In the genomic region with DNA sequence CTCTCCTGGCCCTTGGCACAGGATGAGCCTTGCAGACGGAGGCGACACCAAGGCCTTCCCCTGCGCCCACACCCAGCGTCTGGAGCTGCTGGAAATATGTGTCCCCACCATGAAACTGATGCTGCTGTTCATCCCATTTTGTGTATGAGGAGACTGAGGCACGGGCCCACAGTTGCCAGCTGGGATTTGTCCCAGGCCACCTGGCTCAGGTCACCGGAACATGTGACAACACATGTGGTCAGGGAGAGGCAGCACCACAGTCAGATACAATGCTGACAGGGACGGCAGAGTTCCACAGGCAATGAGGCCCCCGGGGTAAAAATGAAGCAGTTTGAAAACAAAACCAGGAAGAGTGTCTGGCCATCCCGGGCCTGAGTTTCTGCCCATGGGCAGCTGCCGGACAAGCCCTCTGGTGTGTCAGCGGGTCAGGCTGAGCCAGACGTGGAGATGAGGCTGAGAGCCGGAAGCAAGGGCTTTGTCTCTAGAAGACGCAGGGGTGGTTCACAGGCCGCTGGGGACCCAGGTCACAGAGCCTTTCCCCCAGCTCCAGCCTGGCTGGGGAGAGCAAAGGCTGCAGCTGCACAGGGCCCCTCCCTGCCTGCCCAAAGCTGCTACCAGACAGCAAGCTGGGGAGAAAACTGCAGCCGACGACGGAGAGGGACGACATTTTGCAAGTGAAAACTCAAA, we compare ENCODE assay signal across 12 cellular contexts.
DNase-seq lines count a peak whose midpoint lies in the region; ATAC-seq and TF ChIP-seq lines count a peak whose summit lies in the region.
"Had no signal": no experiment of that assay in that cellular context is flagged by ENCODE, and none has a peak within 500 bp of the region (broad histone marks: within the 10 kb centered on the region; RNA-seq: fewer than 3 reads in every experiment).

No MANE protein-coding gene starts in this region.

- CTCF ChIA-PET in activated naive CD4-positive, alpha-beta T cell treated with anti-CD3 and anti-CD28 coated beads, Interleukin-2, amount 10 ng/mL, durations not matched to agents 7 days and 5 days (lab: Charles Lee): no interaction called here

- no peaks in the 10 kb centered on the region for H3K36me3 Mint-ChIP-seq in activated naive CD4-positive, alpha-beta T cell treated with anti-CD3 and anti-CD28 coated beads, Interleukin-2, amount 10 ng/mL, durations not matched to agents 7 days and 5 days

- H3K4me1 Mint-ChIP-seq in activated naive CD4-positive, alpha-beta T cell treated with anti-CD3 and anti-CD28 coated beads, Interleukin-2, amount 10 ng/mL, durations not matched to agents 7 days and 5 days: no peaks in the 10 kb centered on the region

- intact Hi-C loops in cardiac septum (cut with DNase I): no loop called here

- TF ChIP-seq CTCF in omental fat pad (IDR thresholded peaks at IDR 0.05): no peak

- H3K27me3 Mint-ChIP-seq in activated naive CD4-positive, alpha-beta T cell treated with anti-CD3 and anti-CD28 coated beads, Interleukin-2, amount 10 ng/mL, durations not matched to agents 7 days and 5 days: peaks cover 4% of the 10 kb centered on the region
- H3K27me3 Mint-ChIP-seq: naive thymus-derived CD4-positive, alpha-beta T cell; stimulated activated naive CD8-positive, alpha-beta T cell treated with anti-CD3 and anti-CD28 coated beads, Interleukin-15, Interleukin-2, amounts not matched to agents 100 ng/mL and 50 ng/mL, for 24 hours had no signal

- no peak for ATAC-seq in omental fat pad (ENCODE audit: low FRiP score)
- no peak for ATAC-seq in HG02763 (IDR thresholded peaks at IDR 0.05; ENCODE audit: unreplicated experiment)
- ATAC-seq: activated CD4-positive, CD25-positive, alpha-beta regulatory T cell treated with anti-CD3 and anti-CD28 coated beads, Interleukin-2, amount 50 U/mL, for 24 hours; naive thymus-derived CD4-positive, alpha-beta T cell had no signal

- no peak overlapping the region for H3K27ac Mint-ChIP-seq in activated naive CD4-positive, alpha-beta T cell treated with anti-CD3 and anti-CD28 coated beads, Interleukin-2, amount 10 ng/mL, durations not matched to agents 7 days and 5 days
- H3K27ac Mint-ChIP-seq: naive thymus-derived CD4-positive, alpha-beta T cell; stimulated activated naive CD8-positive, alpha-beta T cell treated with anti-CD3 and anti-CD28 coated beads, Interleukin-15, Interleukin-2, amounts not matched to agents 100 ng/mL and 50 ng/mL, for 24 hours had no signal

- no peaks in the 10 kb centered on the region for H3K9me3 Mint-ChIP-seq in activated naive CD4-positive, alpha-beta T cell treated with anti-CD3 and anti-CD28 coated beads, Interleukin-2, amount 10 ng/mL, durations not matched to agents 7 days and 5 days

- peak; percentile 13 for DNase-seq in activated naive CD4-positive, alpha-beta T cell treated with anti-CD3 and anti-CD28 coated beads, Interleukin-2, amount 10 ng/mL, durations not matched to agents 7 days and 5 days
- DNase-seq in activated naive CD4-positive, alpha-beta T cell treated with Interleukin-2 at 50 U/mL for 16 hours: no peak
- DNase-seq in cardiac septum (ENCODE audit: low spot score): peak; percentile 80
- peak; percentile 18 for DNase-seq in omental fat pad (ENCODE audit: low spot score)
- no peak for DNase-seq in stimulated activated CD4-positive, alpha-beta T cell treated with anti-CD3 and anti-CD28 coated beads, Interleukin-2, amount 100 ng/mL, for 24 hours
- DNase-seq in GM19238 (ENCODE audit: insufficient read length, low spot score): no peak
- no peak for DNase-seq in DMS153 treated with DMSO at 0.1 percent for 48 hours (lab: John Stamatoyannopoulos, UW; ENCODE audit: unreplicated experiment)
- DNase-seq: NCI-H524 treated with DMSO at 0.1 percent for 48 hours had no signal

- H3K4me3 Mint-ChIP-seq in activated naive CD4-positive, alpha-beta T cell treated with anti-CD3 and anti-CD28 coated beads, Interleukin-2, amount 10 ng/mL, durations not matched to agents 7 days and 5 days: no peak overlapping the region
- H3K4me3 Mint-ChIP-seq: naive thymus-derived CD4-positive, alpha-beta T cell; stimulated activated naive CD8-positive, alpha-beta T cell treated with anti-CD3 and anti-CD28 coated beads, Interleukin-15, Interleukin-2, amounts not matched to agents 100 ng/mL and 50 ng/mL, for 24 hours had no signal

Comparison
In these comparisons a context has a peak if more than half of its experiments do, and no peak if none do; other contexts are left out.
1. DNase-seq: peak in activated naive CD4-positive, alpha-beta T cell treated with anti-CD3 and anti-CD28 coated beads, Interleukin-2, amount 10 ng/mL, durations not matched to agents 7 days and 5 days (single experiment), cardiac septum (single experiment) and omental fat pad (single experiment); none in activated naive CD4-positive, alpha-beta T cell treated with Interleukin-2 at 50 U/mL for 16 hours (single experiment), stimulated activated CD4-positive, alpha-beta T cell treated with anti-CD3 and anti-CD28 coated beads, Interleukin-2, amount 100 ng/mL, for 24 hours (0 of 2), GM19238 (single experiment) and DMS153 treated with DMSO at 0.1 percent for 48 hours (single experiment).